In the genomic region with DNA sequence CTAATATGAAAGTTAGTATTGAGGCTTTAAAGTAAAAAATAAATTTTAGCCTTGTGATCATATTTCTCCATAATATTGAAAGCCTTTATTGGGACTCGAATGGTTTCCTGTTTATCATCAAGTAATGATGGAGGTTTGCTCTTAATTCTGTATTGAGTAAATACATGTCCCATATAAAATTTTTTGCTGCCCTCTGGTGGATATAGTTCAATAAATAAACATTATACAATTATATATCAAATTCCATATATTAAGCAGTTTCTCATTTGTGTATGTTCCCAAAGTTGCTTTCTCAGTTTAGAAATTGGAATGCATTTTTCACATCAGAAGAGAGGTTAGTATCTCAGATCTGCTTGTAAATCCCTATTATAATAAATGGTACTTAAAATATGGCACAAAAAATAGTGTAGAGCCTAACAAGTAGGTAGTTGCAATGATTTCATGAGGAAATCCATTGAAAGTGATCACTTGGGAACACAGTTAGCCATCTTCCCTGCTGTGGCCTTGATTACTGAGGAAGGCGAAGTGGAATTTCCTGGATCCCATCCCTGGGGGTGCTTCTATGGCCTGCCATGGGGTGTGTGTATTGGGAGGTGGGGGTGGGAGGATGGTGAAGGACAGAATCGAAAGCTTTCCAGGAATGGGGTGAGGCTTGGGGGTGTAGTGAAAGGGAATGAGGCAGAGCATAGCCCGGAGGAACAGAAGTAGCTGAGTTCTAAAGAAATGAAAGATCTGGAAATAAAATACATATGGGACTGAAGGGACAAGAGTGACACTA, we compare ENCODE assay signal across 8 cellular contexts.
A peak's percentile ranks its signal among the peaks of the same experiment; 100 is the strongest.
DNase-seq lines count a peak whose midpoint lies in the region; ATAC-seq, FAIRE-seq and TF ChIP-seq lines count a peak whose summit lies in the region.

No MANE protein-coding gene starts in this region.

- intact Hi-C loops in CD4-positive, alpha-beta memory T cell (cut with micrococcal nuclease): loop anchor here (1.0 to 5.0 kb wide), 7 partner anchors 83 to 516 kb away; partner anchors contain the start of gene BTG3

- peak; percentile 40 for TF ChIP-seq RAD21 in Ishikawa (IDR thresholded peaks at IDR 0.05; ENCODE audit: low read depth)

- no peaks in the 10 kb centered on the region for H3K27me3 ChIP-seq in CD4-positive, alpha-beta memory T cell (ENCODE audit: insufficient read depth, low read length)

- no peak for ATAC-seq in GM18520 (IDR thresholded peaks at IDR 0.05; ENCODE audit: unreplicated experiment)

- no peak overlapping the region for H3K27ac Mint-ChIP-seq in CD4-positive, alpha-beta memory T cell
- H3K27ac Mint-ChIP-seq in activated CD4-positive, alpha-beta T cell treated with anti-CD3 and anti-CD28 coated beads, Interleukin-2, amount 10 ng/mL, durations not matched to agents 7 days and 5 days: no peak overlapping the region

- peaks cover 5 to 7% (median 6%) of the 10 kb centered on the region in 4 donors for H3K4me1 Mint-ChIP-seq in CD4-positive, alpha-beta memory T cell
- peaks cover 15% of the 10 kb centered on the region for H3K4me1 Mint-ChIP-seq in activated CD4-positive, alpha-beta T cell treated with anti-CD3 and anti-CD28 coated beads, Interleukin-2, amount 10 ng/mL, durations not matched to agents 7 days and 5 days

- no peak overlapping the region for H3K4me3 ChIP-seq in CD4-positive, alpha-beta memory T cell (ENCODE audit: low read length in 2 of 2)

- peak; percentile 77 for FAIRE-seq in RCC 7860 (lab: Jason Lieb, UNC)

- no peak overlapping the region for H3K27ac ChIP-seq in CD4-positive, alpha-beta memory T cell (ENCODE audit: low read depth, low read length)

- DNase-seq in CD4-positive, alpha-beta memory T cell: peak in 4 of 5 donors; percentile 52 to 57 (median 56)
- peak; percentile 22 for DNase-seq in RCC 7860 (ENCODE audit: low spot score)
- peak; percentile 47 for DNase-seq in fibroblast of gingiva (ENCODE audit: low read depth)
- peak; percentile 38 for DNase-seq in renal cortical epithelial cell (ENCODE audit: low read depth)
- no peak for DNase-seq in activated CD4-positive, alpha-beta T cell treated with anti-CD3 and anti-CD28 coated beads, Interleukin-2, amount 10 ng/mL, durations not matched to agents 7 days and 5 days
- DNase-seq in T1000 (lab: John Stamatoyannopoulos, UW): no peak

- H3K9me3 ChIP-seq in CD4-positive, alpha-beta memory T cell (ENCODE audit: control insufficient read depth in 1 of 2, low read length in 2 of 2): no peaks in the 10 kb centered on the region

- H3K9me3 Mint-ChIP-seq in CD4-positive, alpha-beta memory T cell: peaks cover 0 to 19% (median 9%) of the 10 kb centered on the region in 8 donors
- peaks cover 16% of the 10 kb centered on the region for H3K9me3 Mint-ChIP-seq in activated CD4-positive, alpha-beta T cell treated with anti-CD3 and anti-CD28 coated beads, Interleukin-2, amount 10 ng/mL, durations not matched to agents 7 days and 5 days

- TF ChIP-seq EP300 in Ishikawa (IDR thresholded peaks at IDR 0.05; ENCODE audit: borderline replicate concordance): no peak

- H3K4me1 ChIP-seq in CD4-positive, alpha-beta memory T cell (ENCODE audit: insufficient read depth, low read length): peaks cover 5% of the 10 kb centered on the region

- POLR2A ChIA-PET in CD4-positive, alpha-beta memory T cell (lab: Charles Lee; ENCODE audit: partially characterized antibody): no interaction called here
- POLR2A ChIA-PET in activated CD4-positive, alpha-beta T cell treated with anti-CD3 and anti-CD28 coated beads, Interleukin-2, amount 10 ng/mL, durations not matched to agents 7 days and 5 days (lab: Charles Lee): no interaction called here

- CTCF ChIA-PET in CD4-positive, alpha-beta memory T cell (lab: Charles Lee; ENCODE audit: partially characterized antibody): interaction anchor here (0.9 to 3.3 kb wide), 16 partner anchors 9 to 231 kb away, joined by 3 to 95 read pairs (median 4); no protein-coding TSS in a partner anchor
- CTCF ChIA-PET in activated CD4-positive, alpha-beta T cell treated with anti-CD3 and anti-CD28 coated beads, Interleukin-2, amount 10 ng/mL, durations not matched to agents 7 days and 5 days (lab: Charles Lee): interaction anchor here (1.0 to 1.5 kb wide), 3 partner anchors 21 to 229 kb away, joined by 3 to 7 read pairs (median 7); no protein-coding TSS in a partner anchor

- no peaks in the 10 kb centered on the region for H3K36me3 ChIP-seq in CD4-positive, alpha-beta memory T cell (ENCODE audit: insufficient read depth, low read length)

- no peak overlapping the region for H3K4me3 Mint-ChIP-seq in CD4-positive, alpha-beta memory T cell
- H3K4me3 Mint-ChIP-seq in activated CD4-positive, alpha-beta T cell treated with anti-CD3 and anti-CD28 coated beads, Interleukin-2, amount 10 ng/mL, durations not matched to agents 7 days and 5 days: no peak overlapping the region

- H3K27me3 Mint-ChIP-seq in CD4-positive, alpha-beta memory T cell: no peaks in the 10 kb centered on the region
- H3K27me3 Mint-ChIP-seq in activated CD4-positive, alpha-beta T cell treated with anti-CD3 and anti-CD28 coated beads, Interleukin-2, amount 10 ng/mL, durations not matched to agents 7 days and 5 days: no peaks in the 10 kb centered on the region

- peaks cover 0 to 8% of the 10 kb centered on the region in 2 donors for H3K36me3 Mint-ChIP-seq in CD4-positive, alpha-beta memory T cell
- peaks cover 2% of the 10 kb centered on the region for H3K36me3 Mint-ChIP-seq in activated CD4-positive, alpha-beta T cell treated with anti-CD3 and anti-CD28 coated beads, Interleukin-2, amount 10 ng/mL, durations not matched to agents 7 days and 5 days (ENCODE audit: low read depth)

TF ChIP-seq in Ishikawa, 13 proteins besides CTCF, POLR2A, EP300 and RAD21:
- TF ChIP-seq CEBPB (IDR thresholded peaks at IDR 0.05) (no peak), CREB1 (IDR thresholded peaks at IDR 0.05; ENCODE audit: low read depth) (no peak), USF1 (IDR thresholded peaks at IDR 0.05) (no peak), FOXM1 (IDR thresholded peaks at IDR 0.05; ENCODE audit: borderline replicate concordance, low read depth) (no peak), TAF1 (IDR thresholded peaks at IDR 0.05; ENCODE audit: low read depth) (no peak), YY1 (IDR thresholded peaks at IDR 0.05; ENCODE audit: low read depth) (no peak), NFIC (IDR thresholded peaks at IDR 0.05) (no peak), EGR1 (IDR thresholded peaks at IDR 0.05) (no peak)
- TF ChIP-seq, protein P1, sequence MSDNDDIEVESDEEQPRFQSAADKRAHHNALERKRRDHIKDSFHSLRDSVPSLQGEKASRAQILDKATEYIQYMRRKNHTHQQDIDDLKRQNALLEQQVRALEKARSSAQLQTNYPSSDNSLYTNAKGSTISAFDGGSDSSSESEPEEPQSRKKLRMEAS (IDR thresholded peaks at IDR 0.05): no peak
- TF ChIP-seq, protein P2, sequence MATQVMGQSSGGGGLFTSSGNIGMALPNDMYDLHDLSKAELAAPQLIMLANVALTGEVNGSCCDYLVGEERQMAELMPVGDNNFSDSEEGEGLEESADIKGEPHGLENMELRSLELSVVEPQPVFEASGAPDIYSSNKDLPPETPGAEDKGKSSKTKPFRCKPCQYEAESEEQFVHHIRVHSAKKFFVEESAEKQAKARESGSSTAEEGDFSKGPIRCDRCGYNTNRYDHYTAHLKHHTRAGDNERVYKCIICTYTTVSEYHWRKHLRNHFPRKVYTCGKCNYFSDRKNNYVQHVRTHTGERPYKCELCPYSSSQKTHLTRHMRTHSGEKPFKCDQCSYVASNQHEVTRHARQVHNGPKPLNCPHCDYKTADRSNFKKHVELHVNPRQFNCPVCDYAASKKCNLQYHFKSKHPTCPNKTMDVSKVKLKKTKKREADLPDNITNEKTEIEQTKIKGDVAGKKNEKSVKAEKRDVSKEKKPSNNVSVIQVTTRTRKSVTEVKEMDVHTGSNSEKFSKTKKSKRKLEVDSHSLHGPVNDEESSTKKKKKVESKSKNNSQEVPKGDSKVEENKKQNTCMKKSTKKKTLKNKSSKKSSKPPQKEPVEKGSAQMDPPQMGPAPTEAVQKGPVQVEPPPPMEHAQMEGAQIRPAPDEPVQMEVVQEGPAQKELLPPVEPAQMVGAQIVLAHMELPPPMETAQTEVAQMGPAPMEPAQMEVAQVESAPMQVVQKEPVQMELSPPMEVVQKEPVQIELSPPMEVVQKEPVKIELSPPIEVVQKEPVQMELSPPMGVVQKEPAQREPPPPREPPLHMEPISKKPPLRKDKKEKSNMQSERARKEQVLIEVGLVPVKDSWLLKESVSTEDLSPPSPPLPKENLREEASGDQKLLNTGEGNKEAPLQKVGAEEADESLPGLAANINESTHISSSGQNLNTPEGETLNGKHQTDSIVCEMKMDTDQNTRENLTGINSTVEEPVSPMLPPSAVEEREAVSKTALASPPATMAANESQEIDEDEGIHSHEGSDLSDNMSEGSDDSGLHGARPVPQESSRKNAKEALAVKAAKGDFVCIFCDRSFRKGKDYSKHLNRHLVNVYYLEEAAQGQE (IDR thresholded peaks at IDR 0.05; ENCODE audit: low read depth): no peak

Comparison
In these comparisons a context has a peak if more than half of its experiments do, and no peak if none do; other contexts are left out.
1. DNase-seq: peak in CD4-positive, alpha-beta memory T cell (4 of 5), RCC 7860 (single experiment), fibroblast of gingiva (single experiment) and renal cortical epithelial cell (single experiment); none in activated CD4-positive, alpha-beta T cell treated with anti-CD3 and anti-CD28 coated beads, Interleukin-2, amount 10 ng/mL, durations not matched to agents 7 days and 5 days (single experiment) and T1000 (single experiment).